ENCODE assay signal across 1 cellular context in genomic region chr6:127937747-127938146, GRCh38.
TF ChIP-seq lines count a peak whose summit lies in the region.

No MANE protein-coding gene starts in this region.

TF ChIP-seq in HepG2, 621 proteins besides CTCF, POLR2A, EP300 and RAD21 (continued from another document):
- TF ChIP-seq NFKB2 (CRISPR knock-in tag; IDR thresholded peaks at IDR 0.05; ENCODE audit: borderline replicate concordance), result no peak
- TF ChIP-seq ADNP (CRISPR knock-in tag; IDR thresholded peaks at IDR 0.05), result no peak
- TF ChIP-seq ZNF629 (CRISPR knock-in tag; conservative IDR thresholded peaks at IDR 0.05), result peak; percentile 45; the same call in 1 of the 2 replicates
- 0 out of 2 replicates have a peak, but pooled peaks have one; percentile 11 for TF ChIP-seq CEBPB (IDR thresholded peaks at IDR 0.05; ENCODE audit: borderline replicate concordance, low read depth, low read length)
- TF ChIP-seq ZHX2 (IDR thresholded peaks at IDR 0.05; ENCODE audit: low read depth), result no peak
- no peak for TF ChIP-seq ZHX2 (CRISPR knock-in tag; IDR thresholded peaks at IDR 0.05; ENCODE audit: borderline replicate concordance)
- peak; percentile 95 for TF ChIP-seq ZBTB39 (CRISPR knock-in tag; IDR thresholded peaks at IDR 0.05)
